ENCODE assay signal across 14 cellular contexts in the genomic region with DNA sequence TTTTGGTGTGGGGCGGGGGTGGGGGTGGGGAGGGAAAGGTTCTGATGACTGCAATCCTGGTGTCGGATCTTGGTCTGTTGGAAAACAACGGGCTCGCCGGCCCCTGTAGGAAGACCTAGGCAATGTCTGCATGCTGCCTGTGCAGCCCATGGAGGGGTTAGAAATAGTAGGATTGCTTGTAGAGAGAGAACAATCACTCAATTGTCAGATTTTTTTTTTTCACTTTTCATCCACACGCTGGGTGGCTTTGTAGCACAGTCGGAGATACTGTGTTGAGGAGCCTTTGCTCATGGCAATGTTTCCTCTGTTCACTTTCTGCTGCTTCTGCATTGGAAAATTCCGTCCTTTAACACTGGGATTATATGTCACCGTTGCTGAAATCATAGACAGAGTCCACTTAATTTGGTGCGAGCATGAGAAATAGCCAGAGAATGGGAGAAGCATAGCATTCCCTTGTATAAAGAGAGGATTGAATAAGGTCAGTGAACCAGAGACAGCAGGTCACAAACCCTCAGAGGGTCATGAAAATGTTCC.
DNase-seq lines count a peak whose midpoint lies in the region; ATAC-seq, FAIRE-seq and TF ChIP-seq lines count a peak whose summit lies in the region.
"Had no signal": no experiment of that assay in that cellular context is flagged by ENCODE, and none has a peak within 500 bp of the region (broad histone marks: within the 10 kb centered on the region; RNA-seq: fewer than 3 reads in every experiment).

No MANE protein-coding gene starts in this region.

- no peaks in the 10 kb centered on the region for H3K36me3 ChIP-seq in iPS-18a (ENCODE audit: control insufficient read depth, low read depth, low read length)
- no peaks in the 10 kb centered on the region for H3K36me3 ChIP-seq in psoas muscle (ENCODE audit: insufficient read depth in 1 of 2, low read depth in 1 of 2)

- H3K27ac ChIP-seq in coronary artery (peak overlapping the region; percentile 47 to 76), iPS-18a (ENCODE audit: low read length) (no peak overlapping the region), psoas muscle (peak overlapping the region; percentile 72)
- H3K27ac ChIP-seq: GM23248, HL-60, SK-N-MC had no signal

- intact Hi-C loops in psoas muscle (cut with DNase I), result loop anchor here (5.0 kb wide), 2 partner anchors 39 to 49 kb away; no protein-coding TSS in a partner anchor

- H3K4me3 ChIP-seq in coronary artery (peak overlapping the region; percentile 52), iPS-18a (ENCODE audit: low read length) (peak overlapping the region; percentile 4), psoas muscle (peak overlapping the region; percentile 61)
- H3K4me3 ChIP-seq: GM23248, SK-N-MC had no signal

- H3K4me1 ChIP-seq in iPS-18a (ENCODE audit: control insufficient read depth, low read depth, low read length) (peaks cover 32% of the 10 kb centered on the region), psoas muscle (peaks cover 23% of the 10 kb centered on the region)

- TF ChIP-seq CTCF in coronary artery (IDR thresholded peaks at IDR 0.05), result no peak
- TF ChIP-seq CTCF in psoas muscle (IDR thresholded peaks at IDR 0.05), result no peak

- DNase-seq in Ammon's horn (ENCODE audit: low spot score) (peak; percentile 71), coronary artery (ENCODE audit: low spot score) (no peak), psoas muscle (no peak), GM19239 (ENCODE audit: insufficient read length, low spot score) (no peak), ACHN (no peak), middle frontal gyrus (ENCODE audit: extremely low spot score, low spot score) (no peak), hepatic stellate cell (ENCODE audit: low spot score) (no peak)
- DNase-seq: activated naive CD4-positive, alpha-beta T cell treated with anti-CD3 and anti-CD28 coated beads, Interleukin-2, amount 10 ng/mL, durations not matched to agents 7 days and 5 days; CD4-positive, alpha-beta memory T cell; GM23248; NCI-H2029 had no signal

- H3K9ac ChIP-seq in iPS-18a (ENCODE audit: low read length), result no peak overlapping the region
- H3K9ac ChIP-seq: GM23248 had no signal

- in situ Hi-C loops in ACHN (cut with HindIII; ENCODE audit: low pct_ligation_motif_present, low pct_unique_long_range_greater_than_20kb, low sequenced_read_pairs), result no loop called here

- no peak for FAIRE-seq in GM19239 (lab: Jason Lieb, UNC)

- H3K27me3 ChIP-seq in iPS-18a (ENCODE audit: control insufficient read depth, insufficient read depth, low read length) (peaks cover 33% of the 10 kb centered on the region), psoas muscle (ENCODE audit: insufficient read depth in 3 of 3, low read length in 2 of 3) (no peaks in the 10 kb centered on the region)

- 15 to 30% (median 21%) methylated on average over 10 of the region's 10 CpGs for WGBS in psoas muscle, 3 donors

- H3K9me3 ChIP-seq in iPS-18a (ENCODE audit: control insufficient read depth, low read depth, low read length) (no peaks in the 10 kb centered on the region), psoas muscle (no peaks in the 10 kb centered on the region)

- peak; percentile 39 to 70 (median 58) for ATAC-seq in psoas muscle

Comparison
In these comparisons a context has a peak if more than half of its experiments do, and no peak if none do; other contexts are left out.
1. H3K4me3 ChIP-seq: peak in every context shown above with its lines; median percentile 61 in psoas muscle; 52 in coronary artery; 4 in iPS-18a.